Comparison of ENCODE assay signal across 17 cellular contexts in the genomic region with DNA sequence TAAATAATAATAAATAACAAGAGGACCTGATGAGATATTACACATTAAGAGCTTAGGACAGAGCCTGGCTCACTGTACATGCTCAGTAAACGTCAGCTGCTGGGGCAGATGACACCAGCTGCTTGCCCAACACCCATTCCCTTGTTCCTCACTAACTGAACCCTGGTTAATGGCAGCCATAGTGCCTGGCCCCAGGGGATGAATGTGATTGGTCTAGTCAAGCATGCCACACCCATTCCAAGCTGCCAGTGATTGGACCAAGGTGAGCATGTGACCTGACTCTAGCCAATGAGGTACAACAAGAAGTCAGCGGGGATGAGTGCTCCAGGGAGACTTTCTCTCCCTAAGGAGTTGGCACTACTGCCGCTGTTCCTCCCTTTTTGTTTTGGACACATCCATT.
DNase-seq lines count a peak whose midpoint lies in the region; ATAC-seq and FAIRE-seq lines count a peak whose summit lies in the region.
"Had no signal": no experiment of that assay in that cellular context is flagged by ENCODE, and none has a peak within 500 bp of the region (broad histone marks: within the 10 kb centered on the region; RNA-seq: fewer than 3 reads in every experiment).

No MANE protein-coding gene starts in this region.

- H3K9me3 ChIP-seq in naive thymus-derived CD4-positive, alpha-beta T cell (ENCODE audit: control insufficient read depth in 2 of 3, low read length in 3 of 3) = no peaks in the 10 kb centered on the region
- H3K9me3 ChIP-seq: prostate gland had no signal

- ATAC-seq in naive thymus-derived CD4-positive, alpha-beta T cell = peak; percentile 34
- no peak for ATAC-seq in GM19324 (IDR thresholded peaks at IDR 0.05; ENCODE audit: low FRiP score, unreplicated experiment)
- ATAC-seq: Right ventricle myocardium inferior had no signal

- no peak overlapping the region for H3K27ac Mint-ChIP-seq in naive thymus-derived CD4-positive, alpha-beta T cell
- H3K27ac Mint-ChIP-seq: activated naive CD4-positive, alpha-beta T cell treated with anti-CD3 and anti-CD28 coated beads, Interleukin-2, amount 50 U/mL, for 72 hours had no signal

- intact Hi-C loops in naive thymus-derived CD4-positive, alpha-beta T cell (cut with micrococcal nuclease) = no loop called here

- H3K9me3 Mint-ChIP-seq in naive thymus-derived CD4-positive, alpha-beta T cell = peaks cover 0 to 5% (median 0%) of the 10 kb centered on the region in 11 donors

- CTCF ChIA-PET in naive thymus-derived CD4-positive, alpha-beta T cell (lab: Charles Lee) = no interaction called here

- POLR2A ChIA-PET in naive thymus-derived CD4-positive, alpha-beta T cell (lab: Charles Lee) = no interaction called here

- peaks cover 0 to 16% (median 0%) of the 10 kb centered on the region in 5 donors for H3K27me3 Mint-ChIP-seq in naive thymus-derived CD4-positive, alpha-beta T cell

- no peak overlapping the region for H3K4me3 Mint-ChIP-seq in naive thymus-derived CD4-positive, alpha-beta T cell

- DNase-seq in SIG-M5 treated with dmso at 0.1 percent for 504 hours (lab: John Stamatoyannopoulos, UW; ENCODE audit: unreplicated experiment) (peak; percentile 46), SIG-M5 (lab: John Stamatoyannopoulos, UW) (no peak), HTR-8/SVneo (ENCODE audit: insufficient read length, low spot score) (peak; percentile 61), SK-MEL-5 (ENCODE audit: low read depth, low spot score) (peak; percentile 62), activated T-cell treated with anti-CD3 and anti-CD28 coated beads for 4 hours (no peak)
- no peak for DNase-seq in naive thymus-derived CD4-positive, alpha-beta T cell
- DNase-seq in stimulated activated naive CD4-positive, alpha-beta T cell (lab: John Stamatoyannopoulos, UW) = no peak
- DNase-seq: DMS79, NCI-H1092, NCI-H510A, trophoblast cell had no signal

- peak; percentile 55 for FAIRE-seq in HTR-8/SVneo (lab: Jason Lieb, UNC)

- in situ Hi-C loops in SK-MEL-5 (cut with HindIII; ENCODE audit: low pct_unique_long_range_greater_than_20kb, low sequenced_read_pairs) = no loop called here

- H3K36me3 Mint-ChIP-seq in naive thymus-derived CD4-positive, alpha-beta T cell = no peaks in the 10 kb centered on the region
- H3K36me3 Mint-ChIP-seq: activated naive CD4-positive, alpha-beta T cell treated with anti-CD3 and anti-CD28 coated beads, Interleukin-2, amount 50 U/mL, for 72 hours had no signal

- H3K27ac ChIP-seq in naive thymus-derived CD4-positive, alpha-beta T cell (ENCODE audit: low read depth, low read length) = no peak overlapping the region
- H3K27ac ChIP-seq: cardiac muscle cell, HL-60 had no signal

- no peaks in the 10 kb centered on the region for H3K27me3 ChIP-seq in naive thymus-derived CD4-positive, alpha-beta T cell (ENCODE audit: control insufficient read depth in 2 of 2, insufficient read depth in 2 of 2, low read length in 2 of 2)
- H3K27me3 ChIP-seq: cardiac muscle cell had no signal

- H3K4me3 ChIP-seq in naive thymus-derived CD4-positive, alpha-beta T cell (ENCODE audit: low read length) = no peak overlapping the region
- H3K4me3 ChIP-seq: cardiac muscle cell, prostate gland had no signal

- no peaks in the 10 kb centered on the region for H3K36me3 ChIP-seq in naive thymus-derived CD4-positive, alpha-beta T cell (ENCODE audit: control insufficient read depth in 2 of 3, insufficient read depth in 3 of 3, low read length in 3 of 3)
- H3K36me3 ChIP-seq: cardiac muscle cell, prostate gland had no signal

- peaks cover 0 to 8% (median 0%) of the 10 kb centered on the region in 7 donors for H3K4me1 Mint-ChIP-seq in naive thymus-derived CD4-positive, alpha-beta T cell

- H3K4me1 ChIP-seq in naive thymus-derived CD4-positive, alpha-beta T cell (ENCODE audit: control insufficient read depth in 2 of 2, insufficient read depth in 2 of 2, low read length in 2 of 2) = no peaks in the 10 kb centered on the region

Comparison
In these comparisons a context has a peak if more than half of its experiments do, and no peak if none do; other contexts are left out.
1. DNase-seq: peak in SIG-M5 treated with dmso at 0.1 percent for 504 hours (single experiment), HTR-8/SVneo (single experiment) and SK-MEL-5 (single experiment); none in SIG-M5 (single experiment), naive thymus-derived CD4-positive, alpha-beta T cell (0 of 9), activated T-cell treated with anti-CD3 and anti-CD28 coated beads for 4 hours (single experiment) and stimulated activated naive CD4-positive, alpha-beta T cell (0 of 6).